Comparison of ENCODE assay signal across 31 cellular contexts in genomic region chr7:72391821-72392377, GRCh38. TPM values are rescaled to one million over a fixed set of nuclear protein-coding genes. Genes with fewer than 3 reads are reported as not detected.
"Had no signal": no experiment of that assay in that cellular context is flagged by ENCODE, and none has a peak within 500 bp of the region (broad histone marks: within the 10 kb centered on the region; RNA-seq: fewer than 3 reads in every experiment).

No MANE protein-coding gene starts in this region.

- H3K36me3 ChIP-seq: brain microvascular endothelial cell, gastrocnemius medialis, heart right ventricle, WERI-Rb-1 had no signal

- DNase-seq: activated B cell treated with CpG ODN at 0.5 μM for 24 hours; activated CD4-positive, alpha-beta T cell treated with anti-CD3 and anti-CD28 coated beads for 48 hours; activated CD4-positive, alpha-beta T cell treated with anti-CD3 and anti-CD28 coated beads, Interleukin-2, amount 50 U/mL, for 1 hour; activated CD4-positive, alpha-beta T cell treated with anti-CD3 and anti-CD28 coated beads, Interleukin-2, amount 50 U/mL, for 48 hours; activated CD8-positive, alpha-beta memory T cell treated with anti-CD3 and anti-CD28 coated beads for 24 hours; activated CD8-positive, alpha-beta T cell treated with anti-CD3 and anti-CD28 coated beads for 36 hours; activated effector memory CD4-positive, alpha-beta T cell treated with Interleukin-2 at 50 U/mL for 16 hours; activated gamma-delta T cell treated with Interleukin-2 at 50 U/mL for 16 hours; activated naive CD4-positive, alpha-beta T cell treated with anti-CD3 and anti-CD28 coated beads, Interleukin-2, amount 50 U/mL, for 16 hours; activated naive CD4-positive, alpha-beta T cell treated with Interleukin-2 at 50 U/mL for 16 hours; activated T-cell treated with anti-CD3 and anti-CD28 coated beads, Interleukin-2, amount 50 U/mL, for 4 hours; amniotic stem cell; anterior cingulate cortex; brain microvascular endothelial cell; effector memory CD4-positive, alpha-beta T cell; endodermal cell; foreskin keratinocyte; gastrocnemius medialis; heart right ventricle; T-helper 17 cell; T1000; WERI-Rb-1 had no signal

- H3K4me1 ChIP-seq: foreskin keratinocyte, gastrocnemius medialis, heart right ventricle had no signal

- H3K9me3 ChIP-seq: gastrocnemius medialis, heart right ventricle had no signal

- H3K27me3 ChIP-seq: brain microvascular endothelial cell, dorsolateral prefrontal cortex, foreskin keratinocyte, gastrocnemius medialis, hepatocyte had no signal

- H3K4me3 ChIP-seq: coronary artery, dorsolateral prefrontal cortex, gastrocnemius medialis, heart right ventricle, hepatocyte had no signal

- H3K27ac ChIP-seq: brain microvascular endothelial cell, coronary artery, foreskin keratinocyte, gastrocnemius medialis, heart right ventricle, hepatocyte, WERI-Rb-1 had no signal

RNA-seq across cellular contexts. Expression of gene CALN1, which starts 20.2 kb away (rescaled TPM):
- total RNA-seq: activated B cell treated with CpG ODN at 0.5 μM for 24 hours; activated T-helper 17 cell treated with anti-CD3 and anti-CD28 coated beads, Interleukin-2, amount 50 U/mL, for 72 hours; astrocyte; bronchial epithelial cell; cardiac septum; epithelial cell of proximal tubule; foreskin keratinocyte; gastrocnemius medialis; glomerular endothelial cell; heart right ventricle; T-helper 17 cell had no signal
